In genomic region chr19:47377208-47377701, GRCh38 we compare ENCODE assay signal across 14 cellular contexts. TPM values are rescaled to one million over a fixed set of nuclear protein-coding genes. Genes with fewer than 3 reads are reported as not detected.
DNase-seq lines count a peak whose midpoint lies in the region; ATAC-seq and TF ChIP-seq lines count a peak whose summit lies in the region.
"Had no signal": no experiment of that assay in that cellular context is flagged by ENCODE, and none has a peak within 500 bp of the region (broad histone marks: within the 10 kb centered on the region; RNA-seq: fewer than 3 reads in every experiment).

No MANE protein-coding gene starts in this region.

- H4K20me1 ChIP-seq in GM23248 (ENCODE audit: insufficient read depth) = no peaks in the 10 kb centered on the region

- H3K27me3 ChIP-seq in MG63 (no peaks in the 10 kb centered on the region), heart right ventricle (no peaks in the 10 kb centered on the region), rectal smooth muscle tissue (ENCODE audit: control insufficient read depth, insufficient read depth, low read length) (no peaks in the 10 kb centered on the region), GM23248 (replicated peaks; ENCODE audit: insufficient read depth) (no peaks in the 10 kb centered on the region)
- H3K27me3 ChIP-seq: BLaER1 treated with 17β-estradiol and CSF1 and Interleukin-3, amounts not matched to agents 10 nM and 100 nM; gastrocnemius medialis had no signal

- H3K36me3 ChIP-seq in MG63 (peaks cover 80% of the 10 kb centered on the region), heart right ventricle (peaks cover 3 to 99% (median 59%) of the 10 kb centered on the region in 9 donors), rectal smooth muscle tissue (ENCODE audit: control insufficient read depth, insufficient read depth, low read length) (peaks cover 42% of the 10 kb centered on the region), GM23248 (ENCODE audit: low read depth) (no peaks in the 10 kb centered on the region; the same call in 1 of the 2 replicates)

- intact Hi-C loops in heart right ventricle (cut with DNase I) = no loop called here

- no peak overlapping the region for H3K4me3 ChIP-seq in MG63
- no peak overlapping the region for H3K4me3 ChIP-seq in heart right ventricle
- no peak overlapping the region for H3K4me3 ChIP-seq in rectal smooth muscle tissue (ENCODE audit: low read length)
- H3K4me3 ChIP-seq in GM23248 = no peak overlapping the region
- H3K4me3 ChIP-seq: BLaER1 treated with 17β-estradiol and CSF1 and Interleukin-3, amounts not matched to agents 10 nM and 100 nM; gastrocnemius medialis had no signal

- H3K9me3 ChIP-seq in MG63 = no peaks in the 10 kb centered on the region
- no peaks in the 10 kb centered on the region for H3K9me3 ChIP-seq in heart right ventricle
- no peaks in the 10 kb centered on the region for H3K9me3 ChIP-seq in GM23248 (ENCODE audit: low read depth)
- H3K9me3 ChIP-seq: BLaER1 treated with 17β-estradiol and CSF1 and Interleukin-3, amounts not matched to agents 10 nM and 100 nM; gastrocnemius medialis had no signal

- ATAC-seq in heart right ventricle = peak; percentile 76 to 96 (median 91)
- ATAC-seq: HCT116 had no signal

- H3K9ac ChIP-seq in rectal smooth muscle tissue (ENCODE audit: low read length) (no peak overlapping the region), GM23248 (no peak overlapping the region)

- H3F3A ChIP-seq in GM23248 (ENCODE audit: insufficient read depth) = no peaks in the 10 kb centered on the region

- no peak overlapping the region for H2AFZ ChIP-seq in GM23248

- H3K27ac ChIP-seq in heart right ventricle = peak overlapping the region; percentile 22 to 73 (median 57)
- peak overlapping the region; percentile 16 for H3K27ac ChIP-seq in rectal smooth muscle tissue (ENCODE audit: low read depth, low read length)
- no peak overlapping the region for H3K27ac ChIP-seq in GM23248
- H3K27ac ChIP-seq: gastrocnemius medialis had no signal

- in situ Hi-C loops in GM23248 (cut with MboI) = no loop called here

- H3K9me2 ChIP-seq in GM23248 (ENCODE audit: insufficient read depth) = no peaks in the 10 kb centered on the region

- peaks cover 0 to 17% (median 6%) of the 10 kb centered on the region in 9 donors for H3K4me1 ChIP-seq in heart right ventricle
- no peaks in the 10 kb centered on the region for H3K4me1 ChIP-seq in rectal smooth muscle tissue (ENCODE audit: control insufficient read depth, insufficient read depth, low read length)
- H3K4me1 ChIP-seq in GM23248 (ENCODE audit: insufficient read depth) = no peaks in the 10 kb centered on the region

- no peak overlapping the region for H3K4me2 ChIP-seq in GM23248 (ENCODE audit: unreplicated experiment)

- 42 to 58% methylated on average over 16 of the region's 16 CpGs for WGBS in heart right ventricle, 2 donors
- WGBS in GM23248 (ENCODE audit: low coverage in 1 of 2, low lambda C conversion rate in 2 of 2, missing lambda C conversion rate in 2 of 2), 2 experiments = 85 to 94% methylated on average over 15 to 16 of the region's 16 CpGs

- H3K79me2 ChIP-seq in GM23248 (ENCODE audit: insufficient read depth) = no peaks in the 10 kb centered on the region

- peak in 1 of 9 donors; percentile 5 for TF ChIP-seq CTCF in heart right ventricle (IDR thresholded peaks at IDR 0.05)

- DNase-seq in MG63 (peak; percentile 33), NCI-H446 treated with DMSO at 0.1 percent for 48 hours (lab: John Stamatoyannopoulos, UW) (peak; percentile 29), heart right ventricle (peak; percentile 72 to 80), GM23248 (no peak), kidney glomerular epithelial cell (lab: John Stamatoyannopoulos, UW) (no peak), AG08396 (ENCODE audit: low spot score) (no peak)
- DNase-seq: activated T-cell treated with anti-CD3 and anti-CD28 coated beads, Interleukin-2, amount 50 U/mL, for 48 hours; KBM-7; stimulated activated CD4-positive, alpha-beta T cell treated with anti-CD3 and anti-CD28 coated beads, Interleukin-12 subunit alpha, Interleukin-12 subunit beta, amount 100 ng/mL, for 4 hours had no signal

RNA-seq across cellular contexts. Expression of gene DHX34, which starts 28.1 kb away (rescaled TPM):
- 18.0 and 25.3 TPM in 2 replicates for total RNA-seq in MG63 (2014; rRNA removed; shearing (Covaris generic); ENCODE audit: low replicate concordance)
- total RNA-seq in heart right ventricle = 1 to 10 TPM; 4.4 to 8.8 (median 5.5) TPM
- 10 to 100 TPM in 1 of 2 donors, 1 to 10 TPM in 1; 9.7 to 11.7 TPM for polyA plus RNA-seq in heart right ventricle
- total RNA-seq in GM23248 (2014; rRNA removed; shearing (Covaris generic)) = 11.0 and 13.2 TPM in 2 replicates
- polyA plus RNA-seq in GM23248 (2016; fragmentation: Nextera tagmentation; extraction: Ambion mirVana) = 7.7 TPM in 2 replicates

RNA-seq across cellular contexts. Expression of gene MEIS3, which starts 42.1 kb away (rescaled TPM):
- 0.56 TPM in 1 of 2 replicates, not detected in the other for total RNA-seq in MG63 (2014; rRNA removed; shearing (Covaris generic); ENCODE audit: low replicate concordance)
- total RNA-seq in heart right ventricle = 1 to 10 TPM in 8 of 10 donors, under 1 TPM in 2; 0.71 to 5.9 (median 1.9) TPM
- polyA plus RNA-seq in heart right ventricle (1 to 10 TPM; 6.7 to 7.2 TPM), GM23248 (2016; fragmentation: Nextera tagmentation; extraction: Ambion mirVana) (17.6 and 20.1 TPM in 2 replicates)
- total RNA-seq in GM23248 (2014; rRNA removed; shearing (Covaris generic)) = 51.5 and 56.1 TPM in 2 replicates
- polyA plus RNA-seq: endothelial cell of umbilical vein had no signal

RNA-seq across cellular contexts. Expression of gene C5AR2, which starts 45.3 kb away (rescaled TPM):
- not detected in 2 replicates for total RNA-seq in MG63 (2014; rRNA removed; shearing (Covaris generic); ENCODE audit: low replicate concordance)
- total RNA-seq in heart right ventricle = 1 to 10 TPM in 3 of 10 donors, under 1 TPM in 7; 0.28 to 2.3 (median 0.59) TPM
- polyA plus RNA-seq in heart right ventricle (under 1 TPM; 0.22 to 0.51 TPM), GM23248 (2016; fragmentation: Nextera tagmentation; extraction: Ambion mirVana) (0.03 and 0.29 TPM in 2 replicates)
- 1.3 and 1.9 TPM in 2 replicates for total RNA-seq in GM23248 (2014; rRNA removed; shearing (Covaris generic))
- total RNA-seq: endothelial cell of umbilical vein had no signal
- polyA plus RNA-seq: endothelial cell of umbilical vein had no signal

Comparison
In these comparisons a context has a peak if more than half of its experiments do, and no peak if none do; other contexts are left out.
1. DNase-seq: peak in MG63 (single experiment), NCI-H446 treated with DMSO at 0.1 percent for 48 hours (single experiment) and heart right ventricle (2 of 2); none in GM23248 (single experiment), kidney glomerular epithelial cell (single experiment) and AG08396 (single experiment).